In the genomic region with DNA sequence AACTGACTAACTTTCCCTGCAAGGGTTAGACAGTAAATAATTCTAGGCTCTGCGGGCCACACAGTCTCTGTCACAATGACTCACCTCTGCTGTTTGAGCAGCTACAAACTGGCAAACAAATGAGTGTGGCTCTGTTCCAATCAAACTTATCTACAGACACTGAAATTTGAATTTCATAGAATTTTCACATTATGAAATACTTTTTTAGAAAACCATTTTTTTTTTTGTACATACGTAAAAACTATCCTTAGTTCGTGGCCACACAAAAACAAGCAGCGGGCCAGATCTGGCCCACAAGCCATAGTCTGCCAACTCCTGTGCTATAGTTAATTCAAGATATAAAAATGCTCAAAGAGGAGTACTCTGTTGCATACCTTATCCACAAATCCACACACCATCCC, we compare ENCODE assay signal across 8 cellular contexts. TPM values are rescaled to one million over a fixed set of nuclear protein-coding genes. Genes with fewer than 3 reads are reported as not detected.
A peak's percentile ranks its signal among the peaks of the same experiment; 100 is the strongest.
DNase-seq lines count a peak whose midpoint lies in the region; ATAC-seq and TF ChIP-seq lines count a peak whose summit lies in the region.

No MANE protein-coding gene starts in this region.

- peak overlapping the region; percentile 68 to 86 (median 75) for H3K4me3 Mint-ChIP-seq in CD8-positive, alpha-beta memory T cell
- peak overlapping the region; percentile 78 to 85 for H3K4me3 Mint-ChIP-seq in activated T-cell treated with anti-CD3 and anti-CD28 coated beads, Interleukin-2, amount 50 U/mL, for 72 hours
- no peak overlapping the region for H3K4me3 Mint-ChIP-seq in stimulated activated naive B cell treated with anti-CD40 and anti-IgM and Interleukin-4, amounts not matched to agents 10 μg/mL and 1 μg/mL and 100 μg/mL, for 72 hours

- H3K9me3 ChIP-seq in CD8-positive, alpha-beta memory T cell (ENCODE audit: low read length), result no peaks in the 10 kb centered on the region
- no peaks in the 10 kb centered on the region for H3K9me3 ChIP-seq in hepatocyte (ENCODE audit: low read depth)

- peak; percentile 61 to 63 for ATAC-seq in activated T-cell treated with anti-CD3 and anti-CD28 coated beads, Interleukin-2, amount 50 U/mL, for 72 hours (replicated peaks in 1 of 2)
- no peak for ATAC-seq in stimulated activated naive B cell treated with anti-CD40 and anti-IgM and Interleukin-4, amounts not matched to agents 10 μg/mL and 1 μg/mL and 100 μg/mL, for 72 hours (replicated peaks)
- ATAC-seq in GM21526 (IDR thresholded peaks at IDR 0.05; ENCODE audit: low FRiP score, unreplicated experiment), result no peak

- H3K27me3 ChIP-seq in CD8-positive, alpha-beta memory T cell (ENCODE audit: insufficient read depth, low read length, poor library complexity, severe bottlenecking), result no peaks in the 10 kb centered on the region
- H3K27me3 ChIP-seq in hepatocyte, result no peaks in the 10 kb centered on the region

- 79% methylated on average over 4 of the region's 4 CpGs for WGBS in hepatocyte (ENCODE audit: low lambda C conversion rate, missing lambda C conversion rate)

- no peaks in the 10 kb centered on the region for H3K36me3 ChIP-seq in CD8-positive, alpha-beta memory T cell (ENCODE audit: insufficient read depth, low read length)
- no peaks in the 10 kb centered on the region for H3K36me3 ChIP-seq in hepatocyte (replicated peaks; ENCODE audit: insufficient read depth, low read depth)

- H3K4me1 Mint-ChIP-seq in CD8-positive, alpha-beta memory T cell, result peaks cover 88 to 97% (median 96%) of the 10 kb centered on the region in 3 donors
- peaks cover 92% of the 10 kb centered on the region for H3K4me1 Mint-ChIP-seq in activated T-cell treated with anti-CD3 and anti-CD28 coated beads, Interleukin-2, amount 50 U/mL, for 72 hours (ENCODE audit: low read depth)
- peaks cover 41 to 55% of the 10 kb centered on the region in 2 donors for H3K4me1 Mint-ChIP-seq in stimulated activated naive B cell treated with anti-CD40 and anti-IgM and Interleukin-4, amounts not matched to agents 10 μg/mL and 1 μg/mL and 100 μg/mL, for 72 hours

- POLR2A ChIA-PET in CD8-positive, alpha-beta memory T cell (lab: Charles Lee), result interaction anchor here (0.6 to 1.5 kb wide), 7 partner anchors 11 to 68 kb away, joined by 3 to 7 read pairs (median 4); partner anchors contain the start of gene PIP4K2A

- H3K9me3 Mint-ChIP-seq in CD8-positive, alpha-beta memory T cell, result no peaks in the 10 kb centered on the region
- no peaks in the 10 kb centered on the region for H3K9me3 Mint-ChIP-seq in activated T-cell treated with anti-CD3 and anti-CD28 coated beads, Interleukin-2, amount 50 U/mL, for 72 hours
- H3K9me3 Mint-ChIP-seq in stimulated activated naive B cell treated with anti-CD40 and anti-IgM and Interleukin-4, amounts not matched to agents 10 μg/mL and 1 μg/mL and 100 μg/mL, for 72 hours, result no peaks in the 10 kb centered on the region

- peak in 4 of 5 donors; percentile 38 to 74 (median 56) for DNase-seq in CD8-positive, alpha-beta memory T cell
- DNase-seq in LHCN-M2 (ENCODE audit: low read depth) (peak; percentile 85), hepatocyte (ENCODE audit: low spot score) (peak; percentile 48), hypothalamus (lab: John Stamatoyannopoulos, UW) (no peak), NCI-H524 treated with DMSO at 0.1 percent for 48 hours (lab: John Stamatoyannopoulos, UW) (no peak)
- DNase-seq in activated T-cell treated with anti-CD3 and anti-CD28 coated beads, Interleukin-2, amount 50 U/mL, for 72 hours, result peak; percentile 49 to 68
- no peak for DNase-seq in stimulated activated naive B cell treated with anti-CD40 and anti-IgM and Interleukin-4, amounts not matched to agents 10 μg/mL and 1 μg/mL and 100 μg/mL, for 72 hours

- TF ChIP-seq CTCF in hepatocyte (IDR thresholded peaks at IDR 0.05; ENCODE audit: poor library complexity), result no peak

- peak overlapping the region; percentile 13 for H3K4me3 ChIP-seq in CD8-positive, alpha-beta memory T cell (ENCODE audit: low read length)
- no peak overlapping the region for H3K4me3 ChIP-seq in hepatocyte

- no peaks in the 10 kb centered on the region for H3K9me2 ChIP-seq in hepatocyte (replicated peaks; ENCODE audit: insufficient read depth)

- H3K4me2 ChIP-seq in hepatocyte, result no peak overlapping the region

- peak overlapping the region; percentile 78 for H3K27ac ChIP-seq in CD8-positive, alpha-beta memory T cell (ENCODE audit: low read depth, low read length)
- peak overlapping the region; percentile 26 for H3K27ac ChIP-seq in hepatocyte

- H4K20me1 ChIP-seq in hepatocyte (ENCODE audit: insufficient read depth, poor library complexity, severe bottlenecking), result no peaks in the 10 kb centered on the region

- H3K27ac Mint-ChIP-seq in CD8-positive, alpha-beta memory T cell, result peak overlapping the region; percentile 95 to 100 (median 98)
- peak overlapping the region; percentile 95 for H3K27ac Mint-ChIP-seq in activated T-cell treated with anti-CD3 and anti-CD28 coated beads, Interleukin-2, amount 50 U/mL, for 72 hours
- no peak overlapping the region for H3K27ac Mint-ChIP-seq in stimulated activated naive B cell treated with anti-CD40 and anti-IgM and Interleukin-4, amounts not matched to agents 10 μg/mL and 1 μg/mL and 100 μg/mL, for 72 hours

- no peaks in the 10 kb centered on the region for H3K27me3 Mint-ChIP-seq in CD8-positive, alpha-beta memory T cell
- no peaks in the 10 kb centered on the region for H3K27me3 Mint-ChIP-seq in activated T-cell treated with anti-CD3 and anti-CD28 coated beads, Interleukin-2, amount 50 U/mL, for 72 hours (ENCODE audit: low read depth)
- H3K27me3 Mint-ChIP-seq in stimulated activated naive B cell treated with anti-CD40 and anti-IgM and Interleukin-4, amounts not matched to agents 10 μg/mL and 1 μg/mL and 100 μg/mL, for 72 hours, result no peaks in the 10 kb centered on the region

- CTCF ChIA-PET in CD8-positive, alpha-beta memory T cell (lab: Charles Lee), result interaction anchor here (0.9 to 3.2 kb wide), 9 partner anchors 11 to 108 kb away, joined by 3 to 14 read pairs (median 4); no protein-coding TSS in a partner anchor

- H3K79me2 ChIP-seq in hepatocyte, result peaks cover 71% of the 10 kb centered on the region

- peaks cover 0 to 11% (median 0%) of the 10 kb centered on the region in 3 donors for H3K36me3 Mint-ChIP-seq in CD8-positive, alpha-beta memory T cell
- no peaks in the 10 kb centered on the region for H3K36me3 Mint-ChIP-seq in activated T-cell treated with anti-CD3 and anti-CD28 coated beads, Interleukin-2, amount 50 U/mL, for 72 hours (ENCODE audit: insufficient read depth in 2 of 2)
- H3K36me3 Mint-ChIP-seq in stimulated activated naive B cell treated with anti-CD40 and anti-IgM and Interleukin-4, amounts not matched to agents 10 μg/mL and 1 μg/mL and 100 μg/mL, for 72 hours, result peaks cover 5 to 10% of the 10 kb centered on the region in 2 donors

- H2AFZ ChIP-seq in hepatocyte, result no peak overlapping the region

- peaks cover 97% of the 10 kb centered on the region for H3K4me1 ChIP-seq in CD8-positive, alpha-beta memory T cell (ENCODE audit: insufficient read depth, low read length)
- H3K4me1 ChIP-seq in hepatocyte (ENCODE audit: insufficient read depth), result peaks cover 24% of the 10 kb centered on the region

RNA-seq across cellular contexts. Expression of gene PIP4K2A, which starts 32.6 kb away (rescaled TPM):
- total RNA-seq in CD8-positive, alpha-beta memory T cell, result 100 to 1,000 TPM; 116 to 130 TPM
- polyA plus RNA-seq in CD8-positive, alpha-beta memory T cell, result 120 TPM
- total RNA-seq in LHCN-M2 (2014; rRNA removed) (31.3 and 33.3 TPM in 2 replicates), hepatocyte (20.5 and 31.1 TPM in 2 replicates)
- polyA plus RNA-seq in LHCN-M2 (2012), result 21.6 TPM
- 100 to 1,000 TPM; 104 to 138 TPM for total RNA-seq in activated T-cell treated with anti-CD3 and anti-CD28 coated beads, Interleukin-2, amount 50 U/mL, for 72 hours
- polyA plus RNA-seq in hepatocyte, result 15.1 and 16.5 TPM in 2 replicates

Comparison
In these comparisons a context has a peak if more than half of its experiments do, and no peak if none do; other contexts are left out.
1. DNase-seq: peak in CD8-positive, alpha-beta memory T cell (4 of 5), LHCN-M2 (single experiment), activated T-cell treated with anti-CD3 and anti-CD28 coated beads, Interleukin-2, amount 50 U/mL, for 72 hours (2 of 2) and hepatocyte (single experiment); none in stimulated activated naive B cell treated with anti-CD40 and anti-IgM and Interleukin-4, amounts not matched to agents 10 μg/mL and 1 μg/mL and 100 μg/mL, for 72 hours (single experiment), hypothalamus (0 of 51) and NCI-H524 treated with DMSO at 0.1 percent for 48 hours (single experiment).
2. H3K4me3 Mint-ChIP-seq: peak in CD8-positive, alpha-beta memory T cell (7 of 7) and activated T-cell treated with anti-CD3 and anti-CD28 coated beads, Interleukin-2, amount 50 U/mL, for 72 hours (2 of 2); none in stimulated activated naive B cell treated with anti-CD40 and anti-IgM and Interleukin-4, amounts not matched to agents 10 μg/mL and 1 μg/mL and 100 μg/mL, for 72 hours (0 of 2).
3. ATAC-seq: peak in activated T-cell treated with anti-CD3 and anti-CD28 coated beads, Interleukin-2, amount 50 U/mL, for 72 hours (2 of 2); none in stimulated activated naive B cell treated with anti-CD40 and anti-IgM and Interleukin-4, amounts not matched to agents 10 μg/mL and 1 μg/mL and 100 μg/mL, for 72 hours (0 of 2) and GM21526 (single experiment).